10 cellular contexts compared by ENCODE assay signal in genomic region chr6:46781478-46782378, GRCh38. TPM values are rescaled to one million over a fixed set of nuclear protein-coding genes. Genes with fewer than 3 reads are reported as not detected.
DNase-seq lines count a peak whose midpoint lies in the region; ATAC-seq, FAIRE-seq and TF ChIP-seq lines count a peak whose summit lies in the region.
"Had no signal": no experiment of that assay in that cellular context is flagged by ENCODE, and none has a peak within 500 bp of the region (broad histone marks: within the 10 kb centered on the region; RNA-seq: fewer than 3 reads in every experiment).

No MANE protein-coding gene starts in this region.

- peak; percentile 98 for FAIRE-seq in RCC 7860 (lab: Jason Lieb, UNC)

- no peak overlapping the region for H3K9ac ChIP-seq in endodermal cell (ENCODE audit: extremely low read depth, low read length, poor library complexity, severe bottlenecking)

- no peaks in the 10 kb centered on the region for H3K9me3 Mint-ChIP-seq in endodermal cell
- H3K9me3 Mint-ChIP-seq: CD8-positive, alpha-beta T cell; stimulated activated naive CD8-positive, alpha-beta T cell treated with anti-CD3 and anti-CD28 coated beads, Interleukin-15, amount 100 ng/mL, for 72 hours had no signal

- H3K4me1 ChIP-seq in endodermal cell (ENCODE audit: control insufficient read depth, insufficient read depth, low read length): no peaks in the 10 kb centered on the region

- peak; percentile 62 for TF ChIP-seq CTCF in LNCaP clone FGC (IDR thresholded peaks at IDR 0.05; ENCODE audit: control insufficient read depth, extremely low read depth, insufficient read depth)
- peak; percentile 89 for TF ChIP-seq CTCF in endodermal cell (conservative IDR thresholded peaks at IDR 0.05)

- H3K9me3 ChIP-seq in endodermal cell (ENCODE audit: control insufficient read depth, low read length): no peaks in the 10 kb centered on the region

- no peak for ATAC-seq in HG03439 (IDR thresholded peaks at IDR 0.05; ENCODE audit: unreplicated experiment)
- ATAC-seq in GM21528 (IDR thresholded peaks at IDR 0.05; ENCODE audit: low FRiP score, unreplicated experiment): no peak
- ATAC-seq: CD8-positive, alpha-beta T cell; stimulated activated naive CD8-positive, alpha-beta T cell treated with anti-CD3 and anti-CD28 coated beads, Interleukin-15, amount 100 ng/mL, for 72 hours had no signal

- no peaks in the 10 kb centered on the region for H3K4me1 Mint-ChIP-seq in endodermal cell
- H3K4me1 Mint-ChIP-seq: stimulated activated naive CD8-positive, alpha-beta T cell treated with anti-CD3 and anti-CD28 coated beads, Interleukin-15, amount 100 ng/mL, for 72 hours had no signal

- DNase-seq in activated CD4-positive, alpha-beta T cell treated with anti-CD3 and anti-CD28 coated beads for 24 hours (ENCODE audit: low read depth in 2 of 2): peak; percentile 4 to 11
- DNase-seq in activated CD4-positive, alpha-beta T cell treated with anti-CD3 and anti-CD28 coated beads for 4 hours: no peak
- DNase-seq in LNCaP clone FGC (ENCODE audit: low read depth) (peak; percentile 59), RCC 7860 (ENCODE audit: low spot score) (peak; percentile 29), endodermal cell (peak; percentile 71), myocyte (ENCODE audit: low read depth) (peak; percentile 63)

- no peak overlapping the region for H3K27ac ChIP-seq in endodermal cell (ENCODE audit: low read depth, low read length)

- no peaks in the 10 kb centered on the region for H3K27me3 ChIP-seq in endodermal cell (ENCODE audit: control insufficient read depth, insufficient read depth, low read length, poor library complexity, severe bottlenecking)

- 49 to 83% methylated on average over 1 to 5 of the region's 6 CpGs for WGBS in endodermal cell (ENCODE audit: insufficient coverage in 1 of 2, insufficient read length in 1 of 2), 2 experiments

- H3K4me3 ChIP-seq in LNCaP clone FGC (ENCODE audit: low read depth, low read length) (no peak overlapping the region), endodermal cell (ENCODE audit: low read length) (no peak overlapping the region)

- no peak overlapping the region for H3K27ac Mint-ChIP-seq in endodermal cell
- H3K27ac Mint-ChIP-seq: CD8-positive, alpha-beta T cell; stimulated activated naive CD8-positive, alpha-beta T cell treated with anti-CD3 and anti-CD28 coated beads, Interleukin-15, amount 100 ng/mL, for 72 hours had no signal

- H3K4me3 Mint-ChIP-seq in endodermal cell: no peak overlapping the region
- H3K4me3 Mint-ChIP-seq: CD8-positive, alpha-beta T cell; stimulated activated naive CD8-positive, alpha-beta T cell treated with anti-CD3 and anti-CD28 coated beads, Interleukin-15, amount 100 ng/mL, for 72 hours had no signal

- H3K36me3 Mint-ChIP-seq in endodermal cell (ENCODE audit: low read depth): no peaks in the 10 kb centered on the region
- H3K36me3 Mint-ChIP-seq: CD8-positive, alpha-beta T cell had no signal

- no peaks in the 10 kb centered on the region for H3K36me3 ChIP-seq in endodermal cell (ENCODE audit: control insufficient read depth, insufficient read depth, low read length)

- peaks cover 3% of the 10 kb centered on the region for H3K27me3 Mint-ChIP-seq in endodermal cell (ENCODE audit: insufficient read depth)

RNA-seq across cellular contexts. Expression of gene MEP1A, which starts 11.5 kb away (rescaled TPM):
- total RNA-seq in endodermal cell (not detected), myocyte (not detected in 2 replicates)
- not detected for polyA plus RNA-seq in endodermal cell (2013, experiment 1 of 2)
- not detected for polyA plus RNA-seq in endodermal cell (2013, experiment 2 of 2)
- polyA plus RNA-seq in myocyte (2012): not detected
- total RNA-seq: CD8-positive, alpha-beta T cell had no signal

RNA-seq across cellular contexts. Expression of gene ANKRD66, which starts 35.0 kb away (rescaled TPM):
- total RNA-seq in endodermal cell: not detected
- polyA plus RNA-seq in endodermal cell (2013, experiment 1 of 2): 0.18 TPM
- polyA plus RNA-seq in endodermal cell (2013, experiment 2 of 2): not detected
- total RNA-seq in myocyte: not detected in 2 replicates
- polyA plus RNA-seq in myocyte (2012): not detected
- total RNA-seq: CD8-positive, alpha-beta T cell had no signal

RNA-seq across cellular contexts. Expression of gene PLA2G7, which starts 46.6 kb away (rescaled TPM):
- total RNA-seq in endodermal cell (1 to 10 TPM; 1.1 to 3.2 TPM), myocyte (not detected in 2 replicates)
- 0.39 TPM for polyA plus RNA-seq in endodermal cell (2013, experiment 1 of 2)
- polyA plus RNA-seq in endodermal cell (2013, experiment 2 of 2): 0.33 TPM
- polyA plus RNA-seq in myocyte (2012): not detected
- total RNA-seq: CD8-positive, alpha-beta T cell had no signal

Comparison
In these comparisons a context has a peak if more than half of its experiments do, and no peak if none do; other contexts are left out.
1. DNase-seq: peak in activated CD4-positive, alpha-beta T cell treated with anti-CD3 and anti-CD28 coated beads for 24 hours (2 of 2), LNCaP clone FGC (single experiment), RCC 7860 (single experiment), endodermal cell (single experiment) and myocyte (single experiment); none in activated CD4-positive, alpha-beta T cell treated with anti-CD3 and anti-CD28 coated beads for 4 hours (0 of 2).